8 cellular contexts compared by ENCODE assay signal in genomic region chr11:73178092-73178539, GRCh38. TPM values are rescaled to one million over a fixed set of nuclear protein-coding genes. Genes with fewer than 3 reads are reported as not detected.
A peak's percentile ranks its signal among the peaks of the same experiment; 100 is the strongest.
DNase-seq lines count a peak whose midpoint lies in the region; ATAC-seq and TF ChIP-seq lines count a peak whose summit lies in the region.

No MANE protein-coding gene starts in this region.

- TF ChIP-seq CTCF in activated CD8-positive, alpha-beta T cell treated with anti-CD3 and anti-CD28 coated beads for 36 hours (IDR thresholded peaks at IDR 0.05): peak; percentile 78

- intact Hi-C loops in activated CD8-positive, alpha-beta T cell treated with anti-CD3 and anti-CD28 coated beads for 36 hours (cut with micrococcal nuclease): loop anchor here (10.0 kb wide), 1 partner anchor 253 kb away; no protein-coding TSS in a partner anchor

- no peak overlapping the region for H3K4me3 ChIP-seq in effector memory CD4-positive, alpha-beta T cell (ENCODE audit: insufficient read depth, low read depth, low read length, poor library complexity, severe bottlenecking)

- peak; percentile 67 for ATAC-seq in HG03103 (IDR thresholded peaks at IDR 0.05; ENCODE audit: low read depth, unreplicated experiment)
- ATAC-seq in activated CD8-positive, alpha-beta T cell treated with anti-CD3 and anti-CD28 coated beads for 36 hours: peak; percentile 99

- H3K4me1 ChIP-seq in effector memory CD4-positive, alpha-beta T cell (ENCODE audit: control insufficient read depth, insufficient read depth, low read length, poor library complexity, severe bottlenecking): no peaks in the 10 kb centered on the region

- no peak overlapping the region for H3K4me3 Mint-ChIP-seq in activated CD8-positive, alpha-beta T cell treated with anti-CD3 and anti-CD28 coated beads for 36 hours

- H3K9me3 ChIP-seq in effector memory CD4-positive, alpha-beta T cell (ENCODE audit: control insufficient read depth, low read length): no peaks in the 10 kb centered on the region

- H3K9me3 Mint-ChIP-seq in activated CD8-positive, alpha-beta T cell treated with anti-CD3 and anti-CD28 coated beads for 36 hours: no peaks in the 10 kb centered on the region

- no peaks in the 10 kb centered on the region for H3K36me3 ChIP-seq in effector memory CD4-positive, alpha-beta T cell (ENCODE audit: control insufficient read depth, insufficient read depth, low read length)

- DNase-seq in NCI-H82 (lab: John Stamatoyannopoulos, UW) (peak; percentile 79), NCI-H82 treated with DMSO at 0.1 percent for 48 hours (lab: John Stamatoyannopoulos, UW; ENCODE audit: unreplicated experiment) (no peak), NCI-H526 treated with DMSO at 0.1 percent for 48 hours (lab: John Stamatoyannopoulos, UW) (peak; percentile 38), midbrain (lab: John Stamatoyannopoulos, UW) (peak; percentile 85)
- DNase-seq in activated CD8-positive, alpha-beta T cell treated with anti-CD3 and anti-CD28 coated beads for 36 hours: peak; percentile 85
- peak; percentile 50 to 63 (median 54) for DNase-seq in effector memory CD4-positive, alpha-beta T cell
- DNase-seq in stimulated activated CD8-positive, alpha-beta memory T cell treated with anti-CD3 and anti-CD28 coated beads, Interleukin-15, amount 100 ng/mL, for 4 hours (ENCODE audit: low read depth in 2 of 2): peak; percentile 45 to 58

- no peaks in the 10 kb centered on the region for H3K27me3 Mint-ChIP-seq in activated CD8-positive, alpha-beta T cell treated with anti-CD3 and anti-CD28 coated beads for 36 hours

- no peaks in the 10 kb centered on the region for H3K4me1 Mint-ChIP-seq in activated CD8-positive, alpha-beta T cell treated with anti-CD3 and anti-CD28 coated beads for 36 hours (ENCODE audit: low read depth)

- POLR2A ChIA-PET in activated CD8-positive, alpha-beta T cell treated with anti-CD3 and anti-CD28 coated beads for 36 hours (lab: Charles Lee): interaction anchor here (0.6 to 1.2 kb wide), 4 partner anchors 15 to 365 kb away, joined by 3 to 4 read pairs (median 3); no protein-coding TSS in a partner anchor

- H3K27ac ChIP-seq in effector memory CD4-positive, alpha-beta T cell (ENCODE audit: insufficient read depth, low read length, poor library complexity, severe bottlenecking): no peak overlapping the region

- no peaks in the 10 kb centered on the region for H3K27me3 ChIP-seq in effector memory CD4-positive, alpha-beta T cell (replicated peaks; ENCODE audit: control insufficient read depth, insufficient read depth, low read length, poor library complexity, severe bottlenecking)

- CTCF ChIA-PET in activated CD8-positive, alpha-beta T cell treated with anti-CD3 and anti-CD28 coated beads for 36 hours (lab: Charles Lee): interaction anchor here (0.6 to 5.8 kb wide), 66 partner anchors 8 to 493 kb away, joined by 3 to 68 read pairs (median 4); partner anchors contain the start of gene FCHSD2

- H3K27ac Mint-ChIP-seq in activated CD8-positive, alpha-beta T cell treated with anti-CD3 and anti-CD28 coated beads for 36 hours: no peak overlapping the region

- no peaks in the 10 kb centered on the region for H3K36me3 Mint-ChIP-seq in activated CD8-positive, alpha-beta T cell treated with anti-CD3 and anti-CD28 coated beads for 36 hours (ENCODE audit: low read depth)

RNA-seq across cellular contexts. Expression of gene FCHSD2, which starts 36.0 kb away (rescaled TPM):
- total RNA-seq in activated CD8-positive, alpha-beta T cell treated with anti-CD3 and anti-CD28 coated beads for 36 hours: 10 to 100 TPM; 23.6 to 24.8 TPM

RNA-seq across cellular contexts. Expression of gene P2RY2, which starts 40.0 kb away (rescaled TPM):
- not detected for total RNA-seq in activated CD8-positive, alpha-beta T cell treated with anti-CD3 and anti-CD28 coated beads for 36 hours
